9 cellular contexts compared by ENCODE assay signal in genomic region chr3:194404365-194405140, GRCh38. TPM values are rescaled to one million over a fixed set of nuclear protein-coding genes. Genes with fewer than 3 reads are reported as not detected.
DNase-seq lines count a peak whose midpoint lies in the region; ATAC-seq and TF ChIP-seq lines count a peak whose summit lies in the region.
"Had no signal": no experiment of that assay in that cellular context is flagged by ENCODE, and none has a peak within 500 bp of the region (broad histone marks: within the 10 kb centered on the region; RNA-seq: fewer than 3 reads in every experiment).

No MANE protein-coding gene starts in this region.

- WGBS in sigmoid colon, 2 donors = 19 to 40% methylated on average over 10 of the region's 10 CpGs

- no peak for TF ChIP-seq EP300 in sigmoid colon (IDR thresholded peaks at IDR 0.05)

- peaks cover 13% of the 10 kb centered on the region; the same call in 1 of the 2 replicates for H3F3A ChIP-seq in DOHH2 (ENCODE audit: control insufficient read depth, insufficient read depth)

- H4K20me1 ChIP-seq in DOHH2 (ENCODE audit: control insufficient read depth, insufficient read depth, low read depth, low read length) = peaks cover 5% of the 10 kb centered on the region; the same call in 1 of the 2 replicates

- H3K27me3 ChIP-seq in DOHH2 (ENCODE audit: control insufficient read depth, low read length) (no peaks in the 10 kb centered on the region), sigmoid colon (peaks cover 0 to 7% (median 5%) of the 10 kb centered on the region in 3 donors)

- no peak for ATAC-seq in HG03439 (IDR thresholded peaks at IDR 0.05; ENCODE audit: unreplicated experiment)
- no peak for ATAC-seq in HG03354 (IDR thresholded peaks at IDR 0.05; ENCODE audit: poor library complexity, severe bottlenecking, unreplicated experiment)

- H3K4me2 ChIP-seq in DOHH2 (ENCODE audit: low read length) = no peak overlapping the region

- no peaks in the 10 kb centered on the region for H3K79me2 ChIP-seq in DOHH2 (ENCODE audit: control insufficient read depth, low read length)

- peaks cover 20% of the 10 kb centered on the region for H3K36me3 ChIP-seq in DOHH2 (ENCODE audit: control insufficient read depth, low read length)
- peaks cover 0 to 20% (median 2%) of the 10 kb centered on the region in 4 donors for H3K36me3 ChIP-seq in sigmoid colon

- DNase-seq in NCI-H1436 treated with DMSO at 0.1 percent for 48 hours (lab: John Stamatoyannopoulos, UW) (peak; percentile 37), T-helper 9 cell (peak; percentile 15), fibroblast of pulmonary artery (ENCODE audit: low read depth) (peak; percentile 75), sigmoid colon (no peak)

- H3K27ac ChIP-seq in 22Rv1 (no peak overlapping the region), DOHH2 (ENCODE audit: low read depth, low read length) (no peak overlapping the region), sigmoid colon (no peak overlapping the region)

- H3K9me2 ChIP-seq in DOHH2 (replicated peaks; ENCODE audit: control insufficient read depth, low read length) = no peaks in the 10 kb centered on the region

- H3K4me3 ChIP-seq in DOHH2 (ENCODE audit: low read length) (no peak overlapping the region), fibroblast of pulmonary artery (replicated peaks; ENCODE audit: low read depth, low read length) (no peak overlapping the region), sigmoid colon (no peak overlapping the region)

- H3K9me3 ChIP-seq in DOHH2 (ENCODE audit: control insufficient read depth, insufficient read depth, low read length) (no peaks in the 10 kb centered on the region), sigmoid colon (no peaks in the 10 kb centered on the region)

- intact Hi-C loops in sigmoid colon (cut with DNase I) = loop anchor here (1.0 to 2.0 kb wide), 2 partner anchors 71 to 624 kb away; no protein-coding TSS in a partner anchor

- no peak for TF ChIP-seq POLR2A in sigmoid colon (IDR thresholded peaks at IDR 0.05)

- H3K4me1 ChIP-seq in DOHH2 (ENCODE audit: control insufficient read depth, low read length) = no peaks in the 10 kb centered on the region
- no peaks in the 10 kb centered on the region for H3K4me1 ChIP-seq in sigmoid colon

- TF ChIP-seq CTCF in 22Rv1 (IDR thresholded peaks at IDR 0.05) (peak; percentile 88), DOHH2 (IDR thresholded peaks at IDR 0.05; ENCODE audit: low read depth, low read length, poor library complexity, severe bottlenecking) (peak; percentile 74), fibroblast of pulmonary artery (IDR thresholded peaks at IDR 0.05; ENCODE audit: low read length, missing control alignments) (peak; percentile 62), sigmoid colon (IDR thresholded peaks at IDR 0.05) (peak; percentile 19 to 71 (median 59))

RNA-seq across cellular contexts. Expression of gene GP5, which starts 5.5 kb away (rescaled TPM):
- under 1 TPM in 1 of 4 donors, not detected in 3; 0.14 TPM for total RNA-seq in sigmoid colon
- under 1 TPM in 1 of 3 donors, not detected in 2; 0.69 TPM for polyA plus RNA-seq in sigmoid colon

RNA-seq across cellular contexts. Expression of gene LRRC15, which starts 35.0 kb away (rescaled TPM):
- total RNA-seq in sigmoid colon = under 1 TPM in 2 of 4 donors, not detected in 2; under 0.01 TPM
- polyA plus RNA-seq in sigmoid colon = under 1 TPM; under 0.01 to 0.23 (median 0.20) TPM
- total RNA-seq: temporal lobe had no signal

RNA-seq across cellular contexts. Expression of gene CPN2, which starts 53.4 kb away (rescaled TPM):
- total RNA-seq in sigmoid colon = not detected
- polyA plus RNA-seq in sigmoid colon = under 1 TPM in 1 of 3 donors, not detected in 2; 0.01 TPM
- total RNA-seq: temporal lobe had no signal
